22 cellular contexts compared by ENCODE assay signal in genomic region chr12:64142382-64142781, GRCh38.
"Had no signal": no experiment of that assay in that cellular context is flagged by ENCODE, and none has a peak within 500 bp of the region (broad histone marks: within the 10 kb centered on the region; RNA-seq: fewer than 3 reads in every experiment).

No MANE protein-coding gene starts in this region.

- H3K27ac ChIP-seq: HL-60, SJSA1 had no signal

- H3K4me3 ChIP-seq: SJSA1 had no signal

- DNase-seq: Karpas-422, KG1, MM.1S, NCI-H1092 treated with DMSO at 0.1 percent for 48 hours, NCI-H1436, NCI-H187, NCI-H2029, NCI-H2081 treated with DMSO at 0.1 percent for 48 hours, NCI-H2171, NCI-H226, NCI-H446, NCI-H510A, NCI-H524 treated with DMSO at 0.1 percent for 48 hours, NCI-H69, NCI-H774, Right ventricle myocardium superior, RPMI8226, SIG-M5, SK-N-SH, SW 1271 had no signal

- H3K4me1 ChIP-seq: SJSA1 had no signal

- H3K27me3 ChIP-seq: SJSA1 had no signal

- H3K4me2 ChIP-seq: SK-N-SH had no signal

- H3K9ac ChIP-seq: SK-N-SH had no signal

- H3K9me3 ChIP-seq: SJSA1, SK-N-SH had no signal
